ENCODE assay signal across 8 cellular contexts in genomic region chr1:246583448-246584185, GRCh38. TPM values are rescaled to one million over a fixed set of nuclear protein-coding genes. Genes with fewer than 3 reads are reported as not detected.
DNase-seq lines count a peak whose midpoint lies in the region; FAIRE-seq and TF ChIP-seq lines count a peak whose summit lies in the region.

No MANE protein-coding gene starts in this region.

- no peaks in the 10 kb centered on the region for H3K27me3 ChIP-seq in sigmoid colon

- TF ChIP-seq POLR2A in sigmoid colon (IDR thresholded peaks at IDR 0.05) = no peak

- peak in 1 of 4 donors; percentile 46 for TF ChIP-seq EP300 in sigmoid colon (IDR thresholded peaks at IDR 0.05)

- peak overlapping the region; percentile 73 to 77 (median 75) for H3K27ac ChIP-seq in sigmoid colon

- H3K4me3 ChIP-seq in fibroblast of mammary gland (ENCODE audit: control insufficient read depth, low read depth, low read length) = no peak overlapping the region
- H3K4me3 ChIP-seq in sigmoid colon = no peak overlapping the region

- WGBS in sigmoid colon, 2 donors = 52 to 76% methylated on average over 6 of the region's 6 CpGs

- TF ChIP-seq CTCF in fibroblast of mammary gland (conservative IDR thresholded peaks at IDR 0.05; ENCODE audit: control insufficient read depth, insufficient read depth, low read depth, low read length) (no peak), sigmoid colon (IDR thresholded peaks at IDR 0.05) (no peak)

- H3K9me3 ChIP-seq in sigmoid colon = no peaks in the 10 kb centered on the region

- intact Hi-C loops in sigmoid colon (cut with DNase I) = loop anchor here (2.0 kb wide), 1 partner anchor 13 kb away; no protein-coding TSS in a partner anchor

- peak; percentile 54 for DNase-seq in GM04504 (ENCODE audit: low read depth)
- DNase-seq in NCI-H2196 (lab: John Stamatoyannopoulos, UW; ENCODE audit: unreplicated experiment) = peak; percentile 65
- DNase-seq in fibroblast of mammary gland (ENCODE audit: low read depth) = peak; percentile 77
- no peak for DNase-seq in sigmoid colon
- no peak for DNase-seq in HTR-8/SVneo (ENCODE audit: insufficient read length, low spot score)
- DNase-seq in iPS-NIHi11 (ENCODE audit: low spot score) = no peak
- no peak for DNase-seq in nucleus accumbens (lab: John Stamatoyannopoulos, UW)
- DNase-seq in stimulated activated CD4-positive, alpha-beta T cell treated with anti-CD3 and anti-CD28 coated beads, Interleukin-1b, Interleukin-23, amount 100 ng/mL, for 48 hours = no peak

- no peaks in the 10 kb centered on the region for H3K36me3 ChIP-seq in sigmoid colon

- no peak for FAIRE-seq in HTR-8/SVneo (lab: Jason Lieb, UNC)

- peaks cover 0 to 90% (median 84%) of the 10 kb centered on the region in 4 donors for H3K4me1 ChIP-seq in sigmoid colon

RNA-seq across cellular contexts. Expression of gene CNST, which starts 17.4 kb away (rescaled TPM):
- total RNA-seq in sigmoid colon = 10 to 100 TPM; 26.0 to 39.2 (median 31.9) TPM
- polyA plus RNA-seq in sigmoid colon = 10 to 100 TPM in 2 of 3 donors, 1 to 10 TPM in 1; 9.0 to 15.3 (median 15.1) TPM

RNA-seq across cellular contexts. Expression of gene TFB2M, which starts 17.6 kb away (rescaled TPM):
- total RNA-seq in sigmoid colon = 10 to 100 TPM in 3 of 4 donors, 1 to 10 TPM in 1; 4.7 to 13.9 (median 12.6) TPM
- polyA plus RNA-seq in sigmoid colon = 10 to 100 TPM; 10.1 to 18.5 (median 15.0) TPM

Comparison
In these comparisons a context has a peak if more than half of its experiments do, and no peak if none do; other contexts are left out.
1. DNase-seq: peak in GM04504 (single experiment), NCI-H2196 (single experiment) and fibroblast of mammary gland (single experiment); none in sigmoid colon (single experiment), HTR-8/SVneo (single experiment), iPS-NIHi11 (single experiment), nucleus accumbens (0 of 56) and stimulated activated CD4-positive, alpha-beta T cell treated with anti-CD3 and anti-CD28 coated beads, Interleukin-1b, Interleukin-23, amount 100 ng/mL, for 48 hours (single experiment).